12 cellular contexts compared by ENCODE assay signal in genomic region chr20:59820204-59821041, GRCh38.
A peak's percentile ranks its signal among the peaks of the same experiment; 100 is the strongest.
DNase-seq lines count a peak whose midpoint lies in the region; ATAC-seq and TF ChIP-seq lines count a peak whose summit lies in the region.
"Had no signal": no experiment of that assay in that cellular context is flagged by ENCODE, and none has a peak within 500 bp of the region (broad histone marks: within the 10 kb centered on the region; RNA-seq: fewer than 3 reads in every experiment).

No MANE protein-coding gene starts in this region.

- H3K27ac ChIP-seq in mammary epithelial cell (ENCODE audit: insufficient read depth, low read depth, low read length) (no peak overlapping the region), lower lobe of right lung (no peak overlapping the region), gastroesophageal sphincter (no peak overlapping the region)
- H3K27ac ChIP-seq: transverse colon had no signal

- H3K27me3 Mint-ChIP-seq in activated naive CD4-positive, alpha-beta T cell treated with anti-CD3 and anti-CD28 coated beads, Interleukin-2, amount 10 ng/mL, durations not matched to agents 7 days and 5 days: no peaks in the 10 kb centered on the region
- H3K27me3 Mint-ChIP-seq in naive thymus-derived CD8-positive, alpha-beta T cell: peaks cover 4 to 26% (median 11%) of the 10 kb centered on the region in 5 donors

- no peaks in the 10 kb centered on the region for H3K79me2 ChIP-seq in mammary epithelial cell (ENCODE audit: insufficient read depth, low read length)

- no peaks in the 10 kb centered on the region for H3K4me1 Mint-ChIP-seq in activated naive CD4-positive, alpha-beta T cell treated with anti-CD3 and anti-CD28 coated beads, Interleukin-2, amount 10 ng/mL, durations not matched to agents 7 days and 5 days
- H3K4me1 Mint-ChIP-seq in naive thymus-derived CD8-positive, alpha-beta T cell: no peaks in the 10 kb centered on the region

- H3K36me3 ChIP-seq in mammary epithelial cell (ENCODE audit: insufficient read depth, low read length) (no peaks in the 10 kb centered on the region), lower lobe of right lung (no peaks in the 10 kb centered on the region), gastroesophageal sphincter (no peaks in the 10 kb centered on the region)
- H3K36me3 ChIP-seq: transverse colon had no signal

- H3K4me3 ChIP-seq in mammary epithelial cell (replicated peaks in 1 of 3; ENCODE audit: insufficient read depth in 1 of 3, low read depth in 2 of 3, low read length in 3 of 3) (no peak overlapping the region), lower lobe of right lung (no peak overlapping the region), gastroesophageal sphincter (no peak overlapping the region)
- H3K4me3 ChIP-seq: transverse colon had no signal

- H3K9me3 ChIP-seq in mammary epithelial cell (replicated peaks; ENCODE audit: insufficient read depth, low read length): no peaks in the 10 kb centered on the region
- H3K9me3 ChIP-seq in lower lobe of right lung: no peaks in the 10 kb centered on the region
- no peaks in the 10 kb centered on the region for H3K9me3 ChIP-seq in gastroesophageal sphincter
- H3K9me3 ChIP-seq: transverse colon had no signal

- intact Hi-C loops in mammary epithelial cell (cut with micrococcal nuclease) (no loop called here), lower lobe of right lung (cut with DNase I) (no loop called here)

- H3K9ac ChIP-seq in mammary epithelial cell (ENCODE audit: insufficient read depth, low read length): no peak overlapping the region

- no peak overlapping the region for H3K4me3 Mint-ChIP-seq in activated naive CD4-positive, alpha-beta T cell treated with anti-CD3 and anti-CD28 coated beads, Interleukin-2, amount 10 ng/mL, durations not matched to agents 7 days and 5 days
- no peak overlapping the region for H3K4me3 Mint-ChIP-seq in naive thymus-derived CD8-positive, alpha-beta T cell
- H3K4me3 Mint-ChIP-seq: activated CD8-positive, alpha-beta T cell treated with anti-CD3 and anti-CD28 coated beads for 36 hours had no signal

- no peak for TF ChIP-seq CTCF in mammary epithelial cell (conservative IDR thresholded peaks at IDR 0.05 in 1 of 2, IDR thresholded peaks at IDR 0.05 in 1 of 2; ENCODE audit: extremely low read depth in 1 of 2, insufficient read depth in 1 of 2, low read depth in 1 of 2, low read length in 2 of 2)
- no peak for TF ChIP-seq CTCF in lower lobe of right lung (IDR thresholded peaks at IDR 0.05)
- no peak for TF ChIP-seq CTCF in gastroesophageal sphincter (IDR thresholded peaks at IDR 0.05)

- H2AFZ ChIP-seq in mammary epithelial cell (ENCODE audit: low read depth, low read length): peak overlapping the region; percentile 12

- H3K4me2 ChIP-seq in mammary epithelial cell (ENCODE audit: insufficient read depth, low read depth, low read length): no peak overlapping the region

- no peaks in the 10 kb centered on the region for H3K9me3 Mint-ChIP-seq in activated naive CD4-positive, alpha-beta T cell treated with anti-CD3 and anti-CD28 coated beads, Interleukin-2, amount 10 ng/mL, durations not matched to agents 7 days and 5 days
- no peaks in the 10 kb centered on the region for H3K9me3 Mint-ChIP-seq in naive thymus-derived CD8-positive, alpha-beta T cell
- H3K9me3 Mint-ChIP-seq: activated CD8-positive, alpha-beta T cell treated with anti-CD3 and anti-CD28 coated beads for 36 hours had no signal

- dilution Hi-C loops in mammary epithelial cell (cut with HindIII; ENCODE audit: low sequenced_read_pairs): no loop called here

- peak; percentile 89 for DNase-seq in Ammon's horn (ENCODE audit: low spot score)
- DNase-seq in NCI-H187 treated with DMSO at 0.1 percent for 48 hours (lab: John Stamatoyannopoulos, UW): peak; percentile 54
- DNase-seq in mammary epithelial cell: peak; percentile 66
- DNase-seq in lower lobe of right lung: no peak
- no peak for DNase-seq in activated naive CD4-positive, alpha-beta T cell treated with anti-CD3 and anti-CD28 coated beads, Interleukin-2, amount 10 ng/mL, durations not matched to agents 7 days and 5 days
- DNase-seq in naive thymus-derived CD8-positive, alpha-beta T cell: no peak
- DNase-seq: activated CD8-positive, alpha-beta T cell treated with anti-CD3 and anti-CD28 coated beads for 36 hours; GOT3; OCI-M1; transverse colon had no signal

- POLR2A ChIA-PET in naive thymus-derived CD8-positive, alpha-beta T cell (lab: Charles Lee): no interaction called here

- H3K4me1 ChIP-seq in mammary epithelial cell (ENCODE audit: insufficient read depth, low read length) (peaks cover 2% of the 10 kb centered on the region), lower lobe of right lung (peaks cover 5% of the 10 kb centered on the region), gastroesophageal sphincter (peaks cover 0 to 27% (median 0%) of the 10 kb centered on the region in 3 donors)

- H3K27ac Mint-ChIP-seq in activated naive CD4-positive, alpha-beta T cell treated with anti-CD3 and anti-CD28 coated beads, Interleukin-2, amount 10 ng/mL, durations not matched to agents 7 days and 5 days: no peak overlapping the region
- no peak overlapping the region for H3K27ac Mint-ChIP-seq in naive thymus-derived CD8-positive, alpha-beta T cell
- H3K27ac Mint-ChIP-seq: activated CD8-positive, alpha-beta T cell treated with anti-CD3 and anti-CD28 coated beads for 36 hours had no signal

- H3K36me3 Mint-ChIP-seq in activated naive CD4-positive, alpha-beta T cell treated with anti-CD3 and anti-CD28 coated beads, Interleukin-2, amount 10 ng/mL, durations not matched to agents 7 days and 5 days: no peaks in the 10 kb centered on the region
- H3K36me3 Mint-ChIP-seq in naive thymus-derived CD8-positive, alpha-beta T cell: no peaks in the 10 kb centered on the region

- TF ChIP-seq POLR2A in gastroesophageal sphincter (IDR thresholded peaks at IDR 0.05): no peak

- CTCF ChIA-PET in mammary epithelial cell (lab: Charles Lee; ENCODE audit: low non-redundant PET): no interaction called here
- CTCF ChIA-PET in activated naive CD4-positive, alpha-beta T cell treated with anti-CD3 and anti-CD28 coated beads, Interleukin-2, amount 10 ng/mL, durations not matched to agents 7 days and 5 days (lab: Charles Lee): no interaction called here

- 30% methylated on average over 10 of the region's 11 CpGs for WGBS in mammary epithelial cell (ENCODE audit: low coverage, missing lambda C conversion rate)
- WGBS in gastroesophageal sphincter (ENCODE audit: low coverage in 1 of 2), 2 donors: 52 to 63% methylated on average over 4 to 10 of the region's 11 CpGs

- ATAC-seq in lower lobe of right lung (peak; percentile 57 to 72), gastroesophageal sphincter (no peak), HG03432 (IDR thresholded peaks at IDR 0.05; ENCODE audit: unreplicated experiment) (no peak)
- no peak for ATAC-seq in naive thymus-derived CD8-positive, alpha-beta T cell
- ATAC-seq: activated CD8-positive, alpha-beta T cell treated with anti-CD3 and anti-CD28 coated beads for 36 hours had no signal

- no peak for TF ChIP-seq EP300 in gastroesophageal sphincter (IDR thresholded peaks at IDR 0.05)

- H3K27me3 ChIP-seq in mammary epithelial cell (ENCODE audit: insufficient read depth, low read length): no peaks in the 10 kb centered on the region
- H3K27me3 ChIP-seq in lower lobe of right lung (ENCODE audit: low read depth): no peaks in the 10 kb centered on the region
- peaks cover 10% of the 10 kb centered on the region for H3K27me3 ChIP-seq in gastroesophageal sphincter
- H3K27me3 ChIP-seq: transverse colon had no signal

- BruUV-seq in mammary epithelial cell (replicated peaks; lab: Mats Ljungman, UMichigan): no TSS peak

- in situ Hi-C loops in mammary epithelial cell (cut with MboI; ENCODE audit: low sequenced_read_pairs in 2 of 2): no loop called here

- H4K20me1 ChIP-seq in mammary epithelial cell (ENCODE audit: insufficient read depth, low read length): no peaks in the 10 kb centered on the region

Comparison
In these comparisons a context has a peak if more than half of its experiments do, and no peak if none do; other contexts are left out.
1. DNase-seq: peak in Ammon's horn (single experiment), NCI-H187 treated with DMSO at 0.1 percent for 48 hours (single experiment) and mammary epithelial cell (single experiment); none in lower lobe of right lung (single experiment), activated naive CD4-positive, alpha-beta T cell treated with anti-CD3 and anti-CD28 coated beads, Interleukin-2, amount 10 ng/mL, durations not matched to agents 7 days and 5 days (single experiment) and naive thymus-derived CD8-positive, alpha-beta T cell (0 of 10).
2. ATAC-seq: peak in lower lobe of right lung (2 of 2); none in gastroesophageal sphincter (single experiment), naive thymus-derived CD8-positive, alpha-beta T cell (0 of 2) and HG03432 (single experiment).